Comparison of ENCODE assay signal across 8 cellular contexts in genomic region chr5:16616536-16617271, GRCh38. TPM values are rescaled to one million over a fixed set of nuclear protein-coding genes. Genes with fewer than 3 reads are reported as not detected.
A peak's percentile ranks its signal among the peaks of the same experiment; 100 is the strongest.
DNase-seq lines count a peak whose midpoint lies in the region; ATAC-seq, FAIRE-seq and TF ChIP-seq lines count a peak whose summit lies in the region.

Gene RETREG1 (minus strand): TSS chr5:16616997. CDS start chr5:16616971, 26 bp downstream.

- H3K36me3 ChIP-seq in effector memory CD4-positive, alpha-beta T cell (ENCODE audit: control insufficient read depth, insufficient read depth, low read length), result no peaks in the 10 kb centered on the region

- peaks cover 18% of the 10 kb centered on the region for H3K4me1 ChIP-seq in effector memory CD4-positive, alpha-beta T cell (ENCODE audit: control insufficient read depth, insufficient read depth, low read length, poor library complexity, severe bottlenecking)

- peaks cover 30% of the 10 kb centered on the region for H3K36me3 Mint-ChIP-seq in activated CD8-positive, alpha-beta T cell treated with anti-CD3 and anti-CD28 coated beads, Interleukin-2, amount 10 ng/mL, durations not matched to agents 7 days and 5 days (ENCODE audit: low read depth)
- H3K36me3 Mint-ChIP-seq in mesothelial cell of epicardium, result no peaks in the 10 kb centered on the region

- H3K27me3 ChIP-seq in effector memory CD4-positive, alpha-beta T cell (replicated peaks; ENCODE audit: control insufficient read depth, insufficient read depth, low read length, poor library complexity, severe bottlenecking), result no peaks in the 10 kb centered on the region

- no peaks in the 10 kb centered on the region for H3K9me3 Mint-ChIP-seq in activated CD8-positive, alpha-beta T cell treated with anti-CD3 and anti-CD28 coated beads, Interleukin-2, amount 10 ng/mL, durations not matched to agents 7 days and 5 days (ENCODE audit: insufficient read depth)
- no peaks in the 10 kb centered on the region for H3K9me3 Mint-ChIP-seq in mesothelial cell of epicardium

- H3K27me3 Mint-ChIP-seq in activated CD8-positive, alpha-beta T cell treated with anti-CD3 and anti-CD28 coated beads, Interleukin-2, amount 10 ng/mL, durations not matched to agents 7 days and 5 days (ENCODE audit: low read depth), result no peaks in the 10 kb centered on the region
- H3K27me3 Mint-ChIP-seq in mesothelial cell of epicardium (ENCODE audit: low read depth), result peaks cover 32% of the 10 kb centered on the region

- H3K27ac Mint-ChIP-seq in activated CD8-positive, alpha-beta T cell treated with anti-CD3 and anti-CD28 coated beads, Interleukin-2, amount 10 ng/mL, durations not matched to agents 7 days and 5 days, result no peak within 1 kb of the TSS
- H3K27ac Mint-ChIP-seq in mesothelial cell of epicardium, result peak within 1 kb of the TSS; percentile 54

- peak within 1 kb of the TSS; percentile 42 for H3K4me3 ChIP-seq in HFF-Myc (replicated peaks; ENCODE audit: low read depth, low read length)
- peak within 1 kb of the TSS; percentile 75 for H3K4me3 ChIP-seq in effector memory CD4-positive, alpha-beta T cell (ENCODE audit: insufficient read depth, low read depth, low read length, poor library complexity, severe bottlenecking)

- POLR2A ChIA-PET in activated CD8-positive, alpha-beta T cell treated with anti-CD3 and anti-CD28 coated beads, Interleukin-2, amount 10 ng/mL, durations not matched to agents 7 days and 5 days (lab: Charles Lee), result interaction anchor here (0.9 to 5.3 kb wide), 6 partner anchors 11 to 53 kb away, joined by 3 to 136 read pairs (median 4); no protein-coding TSS in a partner anchor

- no peak for TF ChIP-seq CTCF in HFF-Myc (IDR thresholded peaks at IDR 0.05; ENCODE audit: low read depth, low read length, missing control alignments)
- no peak for TF ChIP-seq CTCF in mesothelial cell of epicardium (IDR thresholded peaks at IDR 0.05; ENCODE audit: unreplicated experiment)

- no peak for FAIRE-seq in GM12892 (lab: Jason Lieb, UNC)

- no peaks in the 10 kb centered on the region for H3K9me3 ChIP-seq in effector memory CD4-positive, alpha-beta T cell (ENCODE audit: control insufficient read depth, low read length)

- DNase-seq in GM12892 (ENCODE audit: insufficient read length), result peak; percentile 41
- no peak for DNase-seq in HFF-Myc (ENCODE audit: extremely low read depth, low read depth)
- DNase-seq in NCI-H146 treated with DMSO at 0.1 percent for 48 hours (lab: John Stamatoyannopoulos, UW; ENCODE audit: unreplicated experiment), result peak; percentile 44
- peak; percentile 87 for DNase-seq in activated CD8-positive, alpha-beta T cell treated with anti-CD3 and anti-CD28 coated beads, Interleukin-2, amount 10 ng/mL, durations not matched to agents 7 days and 5 days
- DNase-seq in effector memory CD4-positive, alpha-beta T cell, result peak; percentile 65 to 76 (median 72)
- DNase-seq in mesothelial cell of epicardium (ENCODE audit: low spot score in 2 of 2, unreplicated experiment in 2 of 2), result peak; percentile 47 to 80
- peak; percentile 73 to 76 for DNase-seq in stimulated activated CD8-positive, alpha-beta memory T cell treated with anti-CD3 and anti-CD28 coated beads, Interleukin-15, amount 100 ng/mL, for 48 hours (ENCODE audit: low read depth in 2 of 2)

- peak; percentile 86 for ATAC-seq in activated CD8-positive, alpha-beta T cell treated with anti-CD3 and anti-CD28 coated beads, Interleukin-2, amount 10 ng/mL, durations not matched to agents 7 days and 5 days
- ATAC-seq in GM18870 (IDR thresholded peaks at IDR 0.05; ENCODE audit: unreplicated experiment), result no peak

- H3K27ac ChIP-seq in effector memory CD4-positive, alpha-beta T cell (ENCODE audit: insufficient read depth, low read length, poor library complexity, severe bottlenecking), result peak within 1 kb of the TSS; percentile 91

- CTCF ChIA-PET in activated CD8-positive, alpha-beta T cell treated with anti-CD3 and anti-CD28 coated beads, Interleukin-2, amount 10 ng/mL, durations not matched to agents 7 days and 5 days (lab: Charles Lee), result interaction anchor here (1.1 to 4.5 kb wide), 4 partner anchors 10 to 160 kb away, joined by 3 to 42 read pairs (median 11); no protein-coding TSS in a partner anchor

- peaks cover 38% of the 10 kb centered on the region for H3K4me1 Mint-ChIP-seq in activated CD8-positive, alpha-beta T cell treated with anti-CD3 and anti-CD28 coated beads, Interleukin-2, amount 10 ng/mL, durations not matched to agents 7 days and 5 days (ENCODE audit: low read depth)
- H3K4me1 Mint-ChIP-seq in mesothelial cell of epicardium, result peaks cover 13% of the 10 kb centered on the region

- H3K4me3 Mint-ChIP-seq in activated CD8-positive, alpha-beta T cell treated with anti-CD3 and anti-CD28 coated beads, Interleukin-2, amount 10 ng/mL, durations not matched to agents 7 days and 5 days, result peak within 1 kb of the TSS; percentile 95
- H3K4me3 Mint-ChIP-seq in mesothelial cell of epicardium, result peak within 1 kb of the TSS; percentile 83

- no peak for TF ChIP-seq POLR2A in GM12892 (IDR thresholded peaks at IDR 0.05; ENCODE audit: low read depth, low read length)

RNA-seq across cellular contexts. Expression of gene RETREG1, which starts in this region (rescaled TPM):
- 2.5 TPM for polyA plus RNA-seq in GM12892 (2012; ENCODE audit: missing spikeins)
- total RNA-seq in activated CD8-positive, alpha-beta T cell treated with anti-CD3 and anti-CD28 coated beads, Interleukin-2, amount 10 ng/mL, durations not matched to agents 7 days and 5 days, result 10 to 100 TPM; 47.1 to 51.8 TPM
- 7.8 to 9.2 TPM (median 8.3 TPM) in 3 replicates for total RNA-seq in mesothelial cell of epicardium
